Comparison of ENCODE assay signal across 8 cellular contexts in the genomic region with DNA sequence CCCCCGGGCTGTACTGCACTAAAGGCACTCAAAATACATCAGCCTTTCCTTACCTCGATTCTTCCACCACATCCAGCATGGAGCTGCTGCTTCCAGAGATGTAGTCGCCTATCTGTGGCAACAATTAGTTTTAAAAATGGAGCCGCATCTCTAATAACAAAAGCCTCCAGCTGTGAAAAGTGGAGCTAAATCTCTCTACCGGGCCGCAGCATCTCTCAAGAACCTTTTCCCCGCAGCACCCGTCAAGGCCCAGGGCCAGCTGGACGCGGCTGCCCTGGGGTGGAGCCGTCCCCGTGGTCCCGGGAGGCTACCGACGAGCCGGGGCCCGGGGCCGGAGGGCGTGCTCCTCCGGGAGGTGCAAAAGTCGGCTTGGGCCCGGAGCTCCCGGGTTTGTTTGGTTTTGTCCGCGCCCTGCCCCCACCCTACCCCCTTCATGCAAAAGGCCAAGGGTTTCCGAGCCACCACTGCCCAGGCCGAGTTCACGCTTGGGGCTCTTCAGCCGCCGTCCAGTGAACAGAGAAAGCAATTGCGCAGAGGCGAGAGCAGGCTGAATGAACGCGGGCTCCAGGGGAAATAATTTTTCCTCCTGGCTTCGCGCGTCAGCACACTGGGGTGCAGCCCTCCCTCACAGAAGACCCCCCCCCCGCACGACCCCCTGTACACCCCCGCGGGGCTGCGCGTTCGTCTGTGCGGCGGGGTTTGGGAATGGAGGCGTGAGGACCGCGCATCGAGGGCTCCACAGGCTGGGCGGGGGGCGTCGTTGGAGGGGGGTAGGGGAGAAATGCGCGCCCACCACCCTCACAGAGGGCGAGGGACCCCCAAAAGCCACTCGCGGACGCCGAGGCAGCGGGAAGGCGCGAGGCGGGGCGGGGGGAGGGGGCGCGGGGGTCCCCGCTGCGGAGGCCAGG. TPM values are rescaled to one million over a fixed set of nuclear protein-coding genes. Genes with fewer than 3 reads are reported as not detected.
DNase-seq lines count a peak whose midpoint lies in the region; ATAC-seq, FAIRE-seq and TF ChIP-seq lines count a peak whose summit lies in the region.

No MANE protein-coding gene starts in this region.

- peak overlapping the region; percentile 82 for H3K4me2 ChIP-seq in astrocyte (ENCODE audit: low read length)

- peak; percentile 21 for DNase-seq in DMS 273 (lab: John Stamatoyannopoulos, UW; ENCODE audit: unreplicated experiment)
- no peak for DNase-seq in DMS 273 treated with DMSO at 0.1 percent for 48 hours (lab: John Stamatoyannopoulos, UW)
- DNase-seq in astrocyte (ENCODE audit: low read depth) = no peak
- no peak for DNase-seq in DMS79 treated with DMSO at 0.1 percent for 48 hours (lab: John Stamatoyannopoulos, UW)
- DNase-seq in dedifferentiated amniotic fluid mesenchymal stem cell (ENCODE audit: extremely low spot score) = no peak

- no peaks in the 10 kb centered on the region for H3K4me1 Mint-ChIP-seq in astrocyte (ENCODE audit: low read depth, unreplicated experiment)

- H3K9ac ChIP-seq in astrocyte (ENCODE audit: low read length) = peak overlapping the region; percentile 10
- H3K9ac ChIP-seq in iPS-20b (ENCODE audit: low read depth, low read length) = peak overlapping the region; percentile 48; the same call in 1 of the 2 replicates
- no peak overlapping the region for H3K9ac ChIP-seq in stomach smooth muscle (ENCODE audit: low read length in 2 of 2)

- peak overlapping the region; percentile 77 for H3K4me3 Mint-ChIP-seq in astrocyte (ENCODE audit: unreplicated experiment)

- H3K27me3 ChIP-seq in astrocyte (ENCODE audit: insufficient read depth, low read length) (peaks cover 12% of the 10 kb centered on the region), iPS-20b (ENCODE audit: insufficient read depth, low read length) (peaks cover 79% of the 10 kb centered on the region), stomach smooth muscle (ENCODE audit: control insufficient read depth in 1 of 2, insufficient read depth in 2 of 2, low read length in 2 of 2) (peaks cover 5 to 7% of the 10 kb centered on the region in 2 donors)

- ATAC-seq in GM21515 (IDR thresholded peaks at IDR 0.05; ENCODE audit: unreplicated experiment) = no peak

- no peaks in the 10 kb centered on the region for H3K36me3 Mint-ChIP-seq in astrocyte (ENCODE audit: low read depth, unreplicated experiment)

- peaks cover 24% of the 10 kb centered on the region for H3K27me3 Mint-ChIP-seq in astrocyte (ENCODE audit: low read depth, unreplicated experiment)

- no peaks in the 10 kb centered on the region for H4K20me1 ChIP-seq in astrocyte (ENCODE audit: insufficient read depth, low read length)

- TF ChIP-seq CTCF in astrocyte (IDR thresholded peaks at IDR 0.05; ENCODE audit: insufficient read depth, low read depth, low read length) = no peak

- H3K27ac ChIP-seq in astrocyte (ENCODE audit: low read depth, low read length) (no peak overlapping the region), iPS-20b (ENCODE audit: low read length) (no peak overlapping the region), stomach smooth muscle (ENCODE audit: low read length) (no peak overlapping the region)

- no peaks in the 10 kb centered on the region for H3K79me2 ChIP-seq in astrocyte (ENCODE audit: insufficient read depth, low read length)

- no peak overlapping the region for H3K27ac Mint-ChIP-seq in astrocyte (ENCODE audit: unreplicated experiment)

- peaks cover 4% of the 10 kb centered on the region for H3K4me1 ChIP-seq in astrocyte (ENCODE audit: insufficient read depth, low read length)
- H3K4me1 ChIP-seq in iPS-20b (ENCODE audit: insufficient read depth, low read length) = no peaks in the 10 kb centered on the region; the same call in 1 of the 2 replicates
- H3K4me1 ChIP-seq in stomach smooth muscle (ENCODE audit: control insufficient read depth, insufficient read depth, low read length) = peaks cover 15% of the 10 kb centered on the region

- H3K4me3 ChIP-seq in astrocyte (ENCODE audit: insufficient read depth, low read depth, low read length) (peak overlapping the region; percentile 33), iPS-20b (ENCODE audit: low read length) (peak overlapping the region; percentile 62), stomach smooth muscle (ENCODE audit: low read length in 2 of 2) (peak overlapping the region; percentile 25 to 64)

- no peaks in the 10 kb centered on the region for H3K36me3 ChIP-seq in astrocyte (ENCODE audit: insufficient read depth, low read length)
- H3K36me3 ChIP-seq in iPS-20b (ENCODE audit: insufficient read depth, low read depth, low read length) = no peaks in the 10 kb centered on the region
- H3K36me3 ChIP-seq in stomach smooth muscle (ENCODE audit: control insufficient read depth in 2 of 2, insufficient read depth in 2 of 2, low read length in 2 of 2) = no peaks in the 10 kb centered on the region

- peak overlapping the region; percentile 74 for H2AFZ ChIP-seq in astrocyte (ENCODE audit: low read depth, low read length)

- FAIRE-seq in astrocyte (lab: Jason Lieb, UNC) = no peak

- H3K9me3 ChIP-seq in astrocyte (ENCODE audit: insufficient read depth, low read depth, low read length) (no peaks in the 10 kb centered on the region), iPS-20b (ENCODE audit: insufficient read depth, low read depth, low read length) (no peaks in the 10 kb centered on the region), stomach smooth muscle (ENCODE audit: control insufficient read depth in 2 of 2, low read length in 2 of 2) (no peaks in the 10 kb centered on the region)

- no peaks in the 10 kb centered on the region for H3K9me3 Mint-ChIP-seq in astrocyte (ENCODE audit: unreplicated experiment)

RNA-seq across cellular contexts. Expression of a gene that starts 0.6 kb away (rescaled TPM):
- total RNA-seq in astrocyte = 4.3 and 16.2 TPM in 2 replicates

Comparison
In these comparisons a context has a peak if more than half of its experiments do, and no peak if none do; other contexts are left out.
1. H3K9ac ChIP-seq: peak in astrocyte (single experiment) and iPS-20b (single experiment); none in stomach smooth muscle (0 of 2).
2. Peak in every context shown above with its lines, with median percentiles within 50 percentile points of each other: H3K4me3 ChIP-seq.